In genomic region chr1:89070509-89070908, GRCh38 we compare ENCODE assay signal across 12 cellular contexts. TPM values are rescaled to one million over a fixed set of nuclear protein-coding genes. Genes with fewer than 3 reads are reported as not detected.
DNase-seq lines count a peak whose midpoint lies in the region; ATAC-seq and TF ChIP-seq lines count a peak whose summit lies in the region.
"Had no signal": no experiment of that assay in that cellular context is flagged by ENCODE, and none has a peak within 500 bp of the region (broad histone marks: within the 10 kb centered on the region; RNA-seq: fewer than 3 reads in every experiment).

No MANE protein-coding gene starts in this region.

- H3K27me3 ChIP-seq in SK-N-SH (ENCODE audit: insufficient read depth), result no peaks in the 10 kb centered on the region
- no peaks in the 10 kb centered on the region for H3K27me3 ChIP-seq in fibroblast of lung (ENCODE audit: control insufficient read depth, insufficient read depth, low read length)
- H3K27me3 ChIP-seq: adrenal gland had no signal

- H3K4me2 ChIP-seq in SK-N-SH (peak overlapping the region; percentile 69; the same call in 1 of the 2 replicates), fibroblast of lung (ENCODE audit: extremely low read depth, insufficient read depth, low read length) (peak overlapping the region; percentile 69)

- H3K27ac Mint-ChIP-seq in T-cell, result peak overlapping the region; percentile 87 to 97
- peak overlapping the region; percentile 88 for H3K27ac Mint-ChIP-seq in stimulated activated effector memory CD8-positive, alpha-beta T cell treated with anti-CD3 and anti-CD28 coated beads, Interleukin-12 subunit alpha, Interleukin-12 subunit beta, amount 100 ng/mL, for 72 hours

- DNase-seq in SK-N-SH, result no peak
- DNase-seq in T-cell, result no peak
- no peak for DNase-seq in fibroblast of lung (ENCODE audit: low read depth in 2 of 2)
- no peak for DNase-seq in stimulated activated effector memory CD8-positive, alpha-beta T cell treated with anti-CD3 and anti-CD28 coated beads, Interleukin-12 subunit alpha, Interleukin-12 subunit beta, amount 100 ng/mL, for 72 hours (ENCODE audit: low spot score in 2 of 2)
- no peak for DNase-seq in activated CD4-positive, CD25-positive, alpha-beta regulatory T cell treated with anti-CD3 and anti-CD28 coated beads, Interleukin-2, amount 50 U/mL, for 72 hours
- DNase-seq in GM03348 (ENCODE audit: low spot score), result no peak
- DNase-seq: adrenal gland, NCI-H2107 had no signal

- peaks cover 4 to 14% (median 11%) of the 10 kb centered on the region in 3 donors for H3K9me3 Mint-ChIP-seq in T-cell
- peaks cover 13% of the 10 kb centered on the region for H3K9me3 Mint-ChIP-seq in stimulated activated effector memory CD8-positive, alpha-beta T cell treated with anti-CD3 and anti-CD28 coated beads, Interleukin-12 subunit alpha, Interleukin-12 subunit beta, amount 100 ng/mL, for 72 hours

- WGBS in SK-N-SH (ENCODE audit: low lambda C conversion rate), result 94% methylated on average over 1 of the region's 1 CpG

- no peaks in the 10 kb centered on the region for H3K36me3 ChIP-seq in SK-N-SH (replicated peaks in 1 of 2; ENCODE audit: control insufficient read depth in 1 of 2, insufficient read depth in 2 of 2, low read length in 1 of 2)
- H3K36me3 ChIP-seq in fibroblast of lung (ENCODE audit: control insufficient read depth, insufficient read depth, low read length), result no peaks in the 10 kb centered on the region
- H3K36me3 ChIP-seq: adrenal gland had no signal

- H3K79me2 ChIP-seq in SK-N-SH (ENCODE audit: insufficient read depth) (no peaks in the 10 kb centered on the region), fibroblast of lung (ENCODE audit: control insufficient read depth, insufficient read depth, low read length) (no peaks in the 10 kb centered on the region)

- no peaks in the 10 kb centered on the region; a peak in 1 of 4 replicates for H3K4me1 ChIP-seq in SK-N-SH (ENCODE audit: control insufficient read depth in 1 of 2, insufficient read depth in 2 of 2, low read depth in 1 of 2, low read length in 1 of 2)
- peaks cover 2% of the 10 kb centered on the region for H3K4me1 ChIP-seq in fibroblast of lung (ENCODE audit: control insufficient read depth, extremely low read depth, insufficient read depth, low read length)

- no peaks in the 10 kb centered on the region for H3K9me3 ChIP-seq in SK-N-SH
- no peaks in the 10 kb centered on the region for H3K9me3 ChIP-seq in fibroblast of lung (ENCODE audit: control insufficient read depth, insufficient read depth, low read depth, low read length)
- H3K9me3 ChIP-seq: adrenal gland had no signal

- H3K9me2 ChIP-seq in SK-N-SH, result no peaks in the 10 kb centered on the region

- H3K27ac ChIP-seq in SK-N-SH (ENCODE audit: low read depth in 2 of 2, low read length in 1 of 2) (no peak overlapping the region), fibroblast of lung (ENCODE audit: insufficient read depth, low read length) (no peak overlapping the region)
- H3K27ac ChIP-seq: 22Rv1 had no signal

- TF ChIP-seq RAD21 in SK-N-SH (IDR thresholded peaks at IDR 0.05; ENCODE audit: low read length), result no peak

- peak overlapping the region; percentile 77 to 86 (median 82) for H3K4me3 Mint-ChIP-seq in T-cell
- peak overlapping the region; percentile 68 for H3K4me3 Mint-ChIP-seq in stimulated activated effector memory CD8-positive, alpha-beta T cell treated with anti-CD3 and anti-CD28 coated beads, Interleukin-12 subunit alpha, Interleukin-12 subunit beta, amount 100 ng/mL, for 72 hours

- H3K9ac ChIP-seq in SK-N-SH (no peak overlapping the region), fibroblast of lung (ENCODE audit: insufficient read depth, low read length) (no peak overlapping the region)

- H4K20me1 ChIP-seq in SK-N-SH (ENCODE audit: insufficient read depth), result no peaks in the 10 kb centered on the region
- no peaks in the 10 kb centered on the region for H4K20me1 ChIP-seq in fibroblast of lung (ENCODE audit: control insufficient read depth, extremely low read depth, insufficient read depth, low read length)

- ATAC-seq in SK-N-SH treated with all-trans-retinoic acid at 6 μM for 48 hours (no peak), T-cell (replicated peaks in 1 of 4) (peak in 1 of 4 experiments; percentile 17), HG03354 (IDR thresholded peaks at IDR 0.05; ENCODE audit: poor library complexity, severe bottlenecking, unreplicated experiment) (no peak)
- no peak for ATAC-seq in stimulated activated effector memory CD8-positive, alpha-beta T cell treated with anti-CD3 and anti-CD28 coated beads, Interleukin-12 subunit alpha, Interleukin-12 subunit beta, amount 100 ng/mL, for 72 hours
- ATAC-seq: Panc1 had no signal

- POLR2A ChIA-PET in SK-N-SH (lab: Yijun Ruan, JAX), result no interaction called here
- POLR2A ChIA-PET in T-cell (lab: Charles Lee), result no interaction called here

- TF ChIP-seq EP300 in SK-N-SH (IDR thresholded peaks at IDR 0.05; ENCODE audit: borderline replicate concordance in 1 of 2, low read depth in 1 of 2, low read length in 1 of 2), result no peak

- H2AFZ ChIP-seq in SK-N-SH (ENCODE audit: low read depth) (no peak overlapping the region), fibroblast of lung (ENCODE audit: low read length) (peak overlapping the region; percentile 63)

- CTCF ChIA-PET in SK-N-SH (lab: Yijun Ruan, JAX) (interaction anchor here (1.6 kb wide), 1 partner anchor 291 kb away, joined by 4 read pairs; no protein-coding TSS in a partner anchor), T-cell (lab: Charles Lee) (interaction anchor here (0.8 to 2.1 kb wide), 5 partner anchors 72 to 288 kb away, joined by 3 to 7 read pairs (median 4); partner anchors contain the start of gene GBP4 (in 1 of the 2))

- H3K36me3 Mint-ChIP-seq in T-cell, result peaks cover 4% of the 10 kb centered on the region
- no peaks in the 10 kb centered on the region for H3K36me3 Mint-ChIP-seq in stimulated activated effector memory CD8-positive, alpha-beta T cell treated with anti-CD3 and anti-CD28 coated beads, Interleukin-12 subunit alpha, Interleukin-12 subunit beta, amount 100 ng/mL, for 72 hours

- H3F3A ChIP-seq in SK-N-SH (replicated peaks; ENCODE audit: insufficient read depth), result no peaks in the 10 kb centered on the region

- no peak for TF ChIP-seq CTCF in SK-N-SH (IDR thresholded peaks at IDR 0.05)
- TF ChIP-seq CTCF in fibroblast of lung (conservative IDR thresholded peaks at IDR 0.05 in 1 of 2, IDR thresholded peaks at IDR 0.05 in 1 of 2; ENCODE audit: low read depth in 1 of 2, low read length in 2 of 2), result no peak

- no peaks in the 10 kb centered on the region for H3K27me3 Mint-ChIP-seq in T-cell

- peaks cover 25 to 32% (median 29%) of the 10 kb centered on the region in 3 donors for H3K4me1 Mint-ChIP-seq in T-cell
- H3K4me1 Mint-ChIP-seq in stimulated activated effector memory CD8-positive, alpha-beta T cell treated with anti-CD3 and anti-CD28 coated beads, Interleukin-12 subunit alpha, Interleukin-12 subunit beta, amount 100 ng/mL, for 72 hours, result peaks cover 23% of the 10 kb centered on the region

- peak overlapping the region in 1 of 2 experiments; percentile 29; a peak in 1 of 4 replicates for H3K4me3 ChIP-seq in SK-N-SH (ENCODE audit: low read depth in 2 of 2, low read length in 1 of 2)
- peak overlapping the region in 1 of 4 experiments; percentile 38 for H3K4me3 ChIP-seq in fibroblast of lung (replicated peaks in 1 of 4; ENCODE audit: control extremely low read depth in 1 of 4, insufficient read depth in 1 of 4, low read depth in 3 of 4, low read length in 4 of 4)

TF ChIP-seq in SK-N-SH, 30 proteins besides CTCF, POLR2A, EP300 and RAD21:
- TF ChIP-seq FOSL2 (IDR thresholded peaks at IDR 0.05; ENCODE audit: borderline replicate concordance, low read depth) (no peak), NFIC (IDR thresholded peaks at IDR 0.05; ENCODE audit: borderline replicate concordance) (no peak), ELF1 (IDR thresholded peaks at IDR 0.05) (no peak)

TF ChIP-seq in SK-N-SH treated with all-trans-retinoic acid at 6 μM for 48 hours, 23 proteins besides CTCF, POLR2A, EP300 and RAD21 (continues in another document):
- TF ChIP-seq ZNF70 (CRISPR knock-in tag; IDR thresholded peaks at IDR 0.05) (no peak), SNAI2 (CRISPR knock-in tag; IDR thresholded peaks at IDR 0.05) (no peak), PPARA (CRISPR knock-in tag; IDR thresholded peaks at IDR 0.05; ENCODE audit: borderline replicate concordance) (no peak), ARNTL (CRISPR knock-in tag; IDR thresholded peaks at IDR 0.05; ENCODE audit: borderline replicate concordance, low read depth) (no peak)

RNA-seq across cellular contexts. Expression of gene GBP1, which starts 5.5 kb away (rescaled TPM):
- 6.9 and 7.4 TPM in 2 replicates for polyA plus RNA-seq in SK-N-SH (2012; rRNA removed)
- polyA plus RNA-seq in SK-N-SH (2012; cell fraction: cytosol; rRNA removed), result 5.4 and 5.8 TPM in 2 replicates
- polyA plus RNA-seq in SK-N-SH (2012; cell fraction: nucleus; rRNA removed), result 10.0 and 19.7 TPM in 2 replicates
- 10 to 100 TPM; 29.5 to 57.8 (median 53.5) TPM for total RNA-seq in T-cell
- 35.7 and 45.6 TPM in 2 replicates for total RNA-seq in fibroblast of lung
- polyA plus RNA-seq in fibroblast of lung, result 48.1 and 74.2 TPM in 2 replicates
- polyA plus RNA-seq in fibroblast of lung (2012), result 36.5 and 61.8 TPM in 2 replicates
- 16.9 and 29.5 TPM in 2 replicates for polyA minus RNA-seq in fibroblast of lung (ENCODE audit: low replicate concordance)

RNA-seq across cellular contexts. Expression of gene GBP3, which starts 47.8 kb away (rescaled TPM):
- polyA plus RNA-seq in SK-N-SH (2012; rRNA removed), result 8.5 and 13.7 TPM in 2 replicates
- 10.7 and 11.7 TPM in 2 replicates for polyA plus RNA-seq in SK-N-SH (2012; cell fraction: cytosol; rRNA removed)
- 10.6 and 18.9 TPM in 2 replicates for polyA plus RNA-seq in SK-N-SH (2012; cell fraction: nucleus; rRNA removed)
- 10 to 100 TPM; 26.7 to 52.0 (median 39.2) TPM for total RNA-seq in T-cell
- total RNA-seq in fibroblast of lung, result 44.9 and 46.0 TPM in 2 replicates
- polyA plus RNA-seq in fibroblast of lung, result 51.5 and 75.1 TPM in 2 replicates
- 29.2 and 46.7 TPM in 2 replicates for polyA plus RNA-seq in fibroblast of lung (2012)
- 6.8 and 37.8 TPM in 2 replicates for polyA minus RNA-seq in fibroblast of lung (ENCODE audit: low replicate concordance)

RNA-seq across cellular contexts. Expression of gene GBP2, which starts 55.4 kb away (rescaled TPM):
- polyA plus RNA-seq in SK-N-SH (2012; rRNA removed) (8.7 and 10.2 TPM in 2 replicates), fibroblast of lung (19.6 and 50.6 TPM in 2 replicates)
- polyA plus RNA-seq in SK-N-SH (2012; cell fraction: cytosol; rRNA removed), result 9.4 and 10.3 TPM in 2 replicates
- polyA plus RNA-seq in SK-N-SH (2012; cell fraction: nucleus; rRNA removed), result 5.8 and 10.3 TPM in 2 replicates
- total RNA-seq in T-cell (100 to 1,000 TPM in 4 of 5 donors, 10 to 100 TPM in 1; 82.2 to 226 (median 186) TPM), fibroblast of lung (70.7 and 96.8 TPM in 2 replicates)
- 17.7 and 44.4 TPM in 2 replicates for polyA plus RNA-seq in fibroblast of lung (2012)
- polyA minus RNA-seq in fibroblast of lung (ENCODE audit: low replicate concordance), result 6.0 and 9.6 TPM in 2 replicates
